ENCODE assay signal across 7 cellular contexts in the genomic region with DNA sequence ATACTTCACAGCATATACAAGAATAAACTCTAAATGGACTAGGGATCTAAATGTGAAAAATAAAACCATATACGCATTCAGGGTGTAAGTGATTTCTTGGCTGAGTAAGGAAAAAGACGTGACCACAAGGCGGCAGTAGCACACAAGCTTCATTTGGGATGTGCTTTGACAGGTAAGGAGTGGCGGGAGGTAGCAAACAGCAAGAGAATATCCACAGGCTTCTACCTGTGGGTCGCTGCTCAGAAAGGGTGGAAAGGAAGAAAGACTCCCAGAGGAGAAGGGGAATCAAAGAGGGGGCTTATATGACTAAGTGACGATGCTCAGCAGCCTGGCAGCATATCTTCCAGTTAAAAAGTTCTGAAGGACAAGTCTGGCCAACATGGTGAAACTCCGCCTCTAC. TPM values are rescaled to one million over a fixed set of nuclear protein-coding genes. Genes with fewer than 3 reads are reported as not detected.
A peak's percentile ranks its signal among the peaks of the same experiment; 100 is the strongest.
DNase-seq lines count a peak whose midpoint lies in the region; ATAC-seq, FAIRE-seq and TF ChIP-seq lines count a peak whose summit lies in the region.

No MANE protein-coding gene starts in this region.

- ATAC-seq in GM19467 (IDR thresholded peaks at IDR 0.05; ENCODE audit: unreplicated experiment): no peak

- no peak overlapping the region for H3K9ac ChIP-seq in kidney (ENCODE audit: low read length in 2 of 2)

- H3K4me3 ChIP-seq in WI38 (ENCODE audit: low read depth, low read length) (no peak overlapping the region), kidney (ENCODE audit: low read length in 2 of 2) (no peak overlapping the region)

- no peak for FAIRE-seq in kidney (lab: Jason Lieb, UNC)

- peaks cover 0 to 4% of the 10 kb centered on the region in 2 donors for H3K4me1 ChIP-seq in kidney (ENCODE audit: control insufficient read depth in 1 of 2, insufficient read depth in 1 of 2, low read depth in 1 of 2, low read length in 2 of 2)

- H3K9me3 ChIP-seq in kidney (ENCODE audit: control insufficient read depth in 1 of 2, low read length in 2 of 2): no peaks in the 10 kb centered on the region

- TF ChIP-seq CTCF in GM13977 (IDR thresholded peaks at IDR 0.05; ENCODE audit: extremely low read depth, insufficient read depth, missing control alignments) (peak; percentile 81), WI38 (IDR thresholded peaks at IDR 0.05; ENCODE audit: low read depth, low read length) (peak; percentile 71), kidney (IDR thresholded peaks at IDR 0.05; ENCODE audit: borderline replicate concordance, extremely low read depth, insufficient read depth) (peak; percentile 50)

- no peaks in the 10 kb centered on the region for H3K36me3 ChIP-seq in kidney (ENCODE audit: control insufficient read depth in 1 of 2, insufficient read depth in 2 of 2, low read length in 2 of 2)

- in situ Hi-C loops in GM13977 (cut with MboI; ENCODE audit: low pct_unique_long_range_greater_than_20kb, low sequenced_read_pairs, unreplicated experiment): no loop called here
- in situ Hi-C loops in T47D (cut with HindIII; ENCODE audit: low pct_unique_long_range_greater_than_20kb, low sequenced_read_pairs): no loop called here

- intact Hi-C loops in kidney (cut with DNase I): no loop called here

- DNase-seq in GM13977 (ENCODE audit: low spot score) (peak; percentile 54), NCI-H2171 (lab: John Stamatoyannopoulos, UW) (peak; percentile 25), T47D (ENCODE audit: low read depth in 1 of 2, low spot score in 1 of 2) (peak; percentile 15 to 88), kidney (no peak)
- DNase-seq in stimulated activated CD4-positive, alpha-beta T cell treated with anti-CD3 and anti-CD28 coated beads, Interleukin-2, amount 100 ng/mL, for 4 hours (ENCODE audit: low read depth): peak; percentile 70

- no peak overlapping the region for H3K27ac ChIP-seq in kidney (ENCODE audit: low read depth in 2 of 2, low read length in 2 of 2)

RNA-seq across cellular contexts. Expression of a gene that starts 2.5 kb away (rescaled TPM):
- total RNA-seq in kidney: 40.3 TPM
- polyA plus RNA-seq in kidney (ENCODE audit: insufficient read depth, low read depth, low replicate concordance): 2.8 TPM

RNA-seq across cellular contexts. Expression of a gene that starts 34.3 kb away (rescaled TPM):
- total RNA-seq in kidney: 35.5 TPM
- polyA plus RNA-seq in kidney (ENCODE audit: insufficient read depth, low read depth, low replicate concordance): 13.3 TPM

RNA-seq across cellular contexts. Expression of a gene that starts 48.3 kb away (rescaled TPM):
- total RNA-seq in kidney: 22.9 TPM
- 2.9 TPM for polyA plus RNA-seq in kidney (ENCODE audit: insufficient read depth, low read depth, low replicate concordance)
